ENCODE assay signal across 8 cellular contexts in genomic region chr7:128883622-128884549, GRCh38. TPM values are rescaled to one million over a fixed set of nuclear protein-coding genes. Genes with fewer than 3 reads are reported as not detected.
DNase-seq lines count a peak whose midpoint lies in the region; ATAC-seq and TF ChIP-seq lines count a peak whose summit lies in the region.

No MANE protein-coding gene starts in this region.

- H3K4me1 Mint-ChIP-seq in MCF 10A (ENCODE audit: insufficient read depth, unreplicated experiment), result no peaks in the 10 kb centered on the region

- no peaks in the 10 kb centered on the region for H3K36me3 Mint-ChIP-seq in MCF 10A (ENCODE audit: insufficient read depth, unreplicated experiment)

- DNase-seq in NCI-H2227 (lab: John Stamatoyannopoulos, UW; ENCODE audit: unreplicated experiment), result peak; percentile 88
- peak; percentile 76 for DNase-seq in MCF 10A (ENCODE audit: unreplicated experiment)
- DNase-seq in kidney glomerular epithelial cell (lab: John Stamatoyannopoulos, UW), result peak; percentile 59
- peak; percentile 90 for DNase-seq in stimulated activated CD4-positive, alpha-beta T cell treated with anti-CD3 and anti-CD28 coated beads, Interleukin-2, amount 100 ng/mL, for 48 hours

- intact Hi-C loops in MCF 10A (cut with micrococcal nuclease), result loop anchor here (1.0 to 5.0 kb wide), 3 partner anchors 207 to 457 kb away; partner anchors contain the start of gene METTL2B

- CTCF ChIA-PET in MCF 10A (lab: Yijun Ruan, JAX), result interaction anchor here (0.5 to 2.5 kb wide), 32 partner anchors 8 to 409 kb away, joined by 3 to 25 read pairs (median 4); partner anchors contain the start of genes ATP6V1F, CALU and IRF5

- peak; percentile 69 for ATAC-seq in HG02852 (IDR thresholded peaks at IDR 0.05; ENCODE audit: unreplicated experiment)
- no peak for ATAC-seq in HG03565 (IDR thresholded peaks at IDR 0.05; ENCODE audit: unreplicated experiment)

- TF ChIP-seq CTCF in GM12874 (IDR thresholded peaks at IDR 0.05; ENCODE audit: insufficient read depth, low read depth, low read length) (peak; percentile 90), WI38 (IDR thresholded peaks at IDR 0.05; ENCODE audit: low read depth, low read length) (peak; percentile 83), MCF 10A (IDR thresholded peaks at IDR 0.05; ENCODE audit: unreplicated experiment) (peak; percentile 90)

- no peak overlapping the region for H3K4me3 Mint-ChIP-seq in MCF 10A (ENCODE audit: unreplicated experiment)

- POLR2A ChIA-PET in MCF 10A (lab: Yijun Ruan, JAX), result interaction anchor here (0.5 to 1.8 kb wide), 4 partner anchors 9 to 123 kb away, joined by 3 to 8 read pairs (median 3); no protein-coding TSS in a partner anchor

- H3K27me3 Mint-ChIP-seq in MCF 10A (ENCODE audit: insufficient read depth, unreplicated experiment), result no peaks in the 10 kb centered on the region

- H3K9me3 Mint-ChIP-seq in MCF 10A (ENCODE audit: unreplicated experiment), result no peaks in the 10 kb centered on the region

- H3K4me3 ChIP-seq in WI38 (ENCODE audit: low read depth, low read length), result no peak overlapping the region

- H3K27ac Mint-ChIP-seq in MCF 10A (ENCODE audit: low read depth, unreplicated experiment), result no peak overlapping the region

- BruUV-seq in MCF 10A (replicated peaks; lab: Mats Ljungman, UMichigan), result no TSS peak

RNA-seq across cellular contexts. Expression of gene ATP6V1F, which starts 21.2 kb away (rescaled TPM):
- total RNA-seq in MCF 10A (2022), result 125 and 152 TPM in 2 replicates

RNA-seq across cellular contexts. Expression of gene KCP, which starts 26.6 kb away (rescaled TPM):
- total RNA-seq in MCF 10A (2022), result 0.42 and 0.68 TPM in 2 replicates

RNA-seq across cellular contexts. Expression of gene FLNC, which starts 53.7 kb away (rescaled TPM):
- total RNA-seq in MCF 10A (2022), result 0.28 and 0.44 TPM in 2 replicates

RNA-seq across cellular contexts. Expression of gene IRF5, which starts 53.8 kb away (rescaled TPM):
- 7.5 and 10.1 TPM in 2 replicates for total RNA-seq in MCF 10A (2022)
